Comparison of ENCODE assay signal across 11 cellular contexts in the genomic region with DNA sequence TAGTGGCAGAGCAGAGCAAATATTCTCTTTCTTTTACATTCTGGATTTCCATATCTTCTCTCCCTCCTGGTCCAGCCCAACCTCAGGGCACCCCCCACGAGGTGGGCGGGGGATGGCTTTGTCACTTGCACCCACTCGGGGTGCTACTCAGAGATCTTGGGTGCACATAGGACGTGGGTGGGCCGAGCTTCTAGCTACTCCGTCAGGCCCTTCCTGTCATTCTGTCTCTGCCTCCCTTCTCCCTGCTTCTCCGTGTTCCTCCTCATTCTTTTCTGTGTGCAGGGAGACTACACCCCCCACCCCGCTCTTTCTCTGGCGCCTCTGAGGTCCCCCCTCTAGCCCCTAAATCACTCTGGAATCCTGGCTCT. TPM values are rescaled to one million over a fixed set of nuclear protein-coding genes. Genes with fewer than 3 reads are reported as not detected.
DNase-seq lines count a peak whose midpoint lies in the region; ATAC-seq and TF ChIP-seq lines count a peak whose summit lies in the region.
"Had no signal": no experiment of that assay in that cellular context is flagged by ENCODE, and none has a peak within 500 bp of the region (broad histone marks: within the 10 kb centered on the region; RNA-seq: fewer than 3 reads in every experiment).

No MANE protein-coding gene starts in this region.

- POLR2A ChIA-PET in OCI-LY7 (lab: Charles Lee): interaction anchor here (0.5 to 17.7 kb wide), 10 partner anchors 17 to 807 kb away, joined by 3 to 328 read pairs (median 5); a partner anchor contains a TSS

- H3K9me3 ChIP-seq in BE2C (no peaks in the 10 kb centered on the region), OCI-LY7 (ENCODE audit: low read length) (no peaks in the 10 kb centered on the region), esophagus (ENCODE audit: control insufficient read depth in 2 of 2, insufficient read depth in 1 of 2, low read depth in 1 of 2, low read length in 1 of 2) (no peaks in the 10 kb centered on the region)
- H3K9me3 ChIP-seq: Caco-2 had no signal

- no peaks in the 10 kb centered on the region for H3K9me2 ChIP-seq in OCI-LY7 (ENCODE audit: insufficient read depth, low read length)

- H3K4me1 ChIP-seq in BE2C (peaks cover 26% of the 10 kb centered on the region), OCI-LY7 (ENCODE audit: insufficient read depth, low read length, poor library complexity, severe bottlenecking) (peaks cover 100% of the 10 kb centered on the region), esophagus (ENCODE audit: control insufficient read depth in 2 of 2, insufficient read depth in 2 of 2, low read length in 1 of 2) (peaks cover 2 to 5% of the 10 kb centered on the region in 2 donors)
- H3K4me1 ChIP-seq: Caco-2 had no signal

- no peak overlapping the region for H2AFZ ChIP-seq in OCI-LY7 (ENCODE audit: low read length)

- H3K36me3 ChIP-seq in BE2C (peaks cover 51% of the 10 kb centered on the region), OCI-LY7 (ENCODE audit: insufficient read depth, low read length) (peaks cover 46% of the 10 kb centered on the region), esophagus (ENCODE audit: control insufficient read depth in 2 of 2, insufficient read depth in 2 of 2, low read length in 1 of 2) (peaks cover 2 to 33% of the 10 kb centered on the region in 2 donors)

- 45 to 49% methylated on average over 9 of the region's 9 CpGs for WGBS in esophagus, 2 donors

- TF ChIP-seq CTCF in BE2C (IDR thresholded peaks at IDR 0.05; ENCODE audit: low read depth, low read length): no peak
- TF ChIP-seq CTCF in OCI-LY7 (conservative IDR thresholded peaks at IDR 0.05; ENCODE audit: low read length): no peak
- no peak for TF ChIP-seq CTCF in omental fat pad (IDR thresholded peaks at IDR 0.05)

- H3K79me2 ChIP-seq in OCI-LY7 (ENCODE audit: insufficient read depth, low read depth, low read length): peaks cover 15% of the 10 kb centered on the region; the same call in 1 of the 2 replicates

- no peaks in the 10 kb centered on the region for H4K20me1 ChIP-seq in OCI-LY7 (ENCODE audit: insufficient read depth, low read length)

- no peak for DNase-seq in BE2C
- peak; percentile 50 for DNase-seq in OCI-LY7 (ENCODE audit: low spot score)
- no peak for DNase-seq in omental fat pad (ENCODE audit: low spot score)
- DNase-seq in NCI-H1930 (lab: John Stamatoyannopoulos, UW): no peak
- no peak for DNase-seq in NOMO-1 treated with dmso at 0.1 percent for 144 hours (lab: John Stamatoyannopoulos, UW; ENCODE audit: unreplicated experiment)
- DNase-seq: Caco-2; NCI-H1048; stimulated activated CD4-positive, alpha-beta T cell treated with anti-CD3 and anti-CD28 coated beads, Interleukin-4, amount 100 ng/mL, for 24 hours had no signal

- H3K27ac ChIP-seq in OCI-LY7 (ENCODE audit: low read depth, low read length, poor library complexity, severe bottlenecking) (peak overlapping the region; percentile 99), esophagus (ENCODE audit: low read depth in 2 of 2, low read length in 1 of 2) (peak overlapping the region; percentile 75 to 81)

- ATAC-seq in omental fat pad (ENCODE audit: low FRiP score) (peak; percentile 24), HG03460 (IDR thresholded peaks at IDR 0.05; ENCODE audit: unreplicated experiment) (no peak)
- ATAC-seq in activated CD4-positive, CD25-positive, alpha-beta regulatory T cell treated with anti-CD3 and anti-CD28 coated beads, Interleukin-2, amount 50 U/mL, for 24 hours: no peak

- intact Hi-C loops in OCI-LY7 (cut with micrococcal nuclease; ENCODE audit: unreplicated experiment): no loop called here

- peak overlapping the region; percentile 94 for H3K4me2 ChIP-seq in OCI-LY7 (ENCODE audit: low read length)

- H3K27me3 ChIP-seq in BE2C (no peaks in the 10 kb centered on the region), esophagus (ENCODE audit: control insufficient read depth in 1 of 2, insufficient read depth in 2 of 2, low read length in 2 of 2) (no peaks in the 10 kb centered on the region)

- no TSS peak for BruUV-seq in OCI-LY7 (replicated peaks; lab: Mats Ljungman, UMichigan)

- H3K4me3 ChIP-seq in BE2C (ENCODE audit: low read depth, low read length): peak overlapping the region; percentile 42
- peak overlapping the region; percentile 65 for H3K4me3 ChIP-seq in OCI-LY7 (ENCODE audit: low read depth, low read length, poor library complexity, severe bottlenecking)
- peak overlapping the region in 1 of 2 donors; percentile 8 for H3K4me3 ChIP-seq in esophagus (ENCODE audit: low read depth in 1 of 2, low read length in 2 of 2)

- CTCF ChIA-PET in OCI-LY7 (lab: Charles Lee; ENCODE audit: unreplicated experiment): interaction anchor here (1.2 to 9.6 kb wide), 5 partner anchors 18 to 50 kb away, joined by 3 to 138 read pairs (median 7); a partner anchor contains a TSS

RNA-seq across cellular contexts. Expression of a gene that starts 19.5 kb away (rescaled TPM):
- 12.3 TPM for polyA plus RNA-seq in BE2C (2012; ENCODE audit: insufficient read depth, insufficient read length, low read depth)
- 3.0 and 4.4 TPM in 2 replicates for total RNA-seq in OCI-LY7 (2014; rRNA removed; shearing (Covaris generic))
- 5.0 and 5.4 TPM in 2 replicates for total RNA-seq in OCI-LY7 (2022)
- polyA plus RNA-seq in esophagus: under 1 TPM; 0.05 to 0.43 TPM
- total RNA-seq in omental fat pad: 1 to 10 TPM; 1.1 to 3.2 (median 2.1) TPM

RNA-seq across cellular contexts. Expression of a gene that starts 23.6 kb away (rescaled TPM):
- polyA plus RNA-seq in BE2C (2012; ENCODE audit: insufficient read depth, insufficient read length, low read depth): 8.0 TPM
- 6.3 and 8.4 TPM in 2 replicates for total RNA-seq in OCI-LY7 (2014; rRNA removed; shearing (Covaris generic))
- total RNA-seq in OCI-LY7 (2022) (6.4 and 7.0 TPM in 2 replicates), omental fat pad (1 to 10 TPM; 1.5 to 4.1 (median 3.5) TPM)
- under 1 TPM; 0.05 to 0.45 TPM for polyA plus RNA-seq in esophagus

RNA-seq across cellular contexts. Expression of a gene that starts 32.7 kb away (rescaled TPM):
- 140 TPM for polyA plus RNA-seq in BE2C (2012; ENCODE audit: insufficient read depth, insufficient read length, low read depth)
- total RNA-seq in OCI-LY7 (2014; rRNA removed; shearing (Covaris generic)): 20.4 and 27.2 TPM in 2 replicates
- total RNA-seq in OCI-LY7 (2022) (59.7 and 60.0 TPM in 2 replicates), omental fat pad (10 to 100 TPM; 34.8 to 83.1 (median 41.9) TPM)
- polyA plus RNA-seq in esophagus: 10 to 100 TPM; 25.8 to 32.1 TPM
